Comparison of ENCODE assay signal across 8 cellular contexts in the genomic region with DNA sequence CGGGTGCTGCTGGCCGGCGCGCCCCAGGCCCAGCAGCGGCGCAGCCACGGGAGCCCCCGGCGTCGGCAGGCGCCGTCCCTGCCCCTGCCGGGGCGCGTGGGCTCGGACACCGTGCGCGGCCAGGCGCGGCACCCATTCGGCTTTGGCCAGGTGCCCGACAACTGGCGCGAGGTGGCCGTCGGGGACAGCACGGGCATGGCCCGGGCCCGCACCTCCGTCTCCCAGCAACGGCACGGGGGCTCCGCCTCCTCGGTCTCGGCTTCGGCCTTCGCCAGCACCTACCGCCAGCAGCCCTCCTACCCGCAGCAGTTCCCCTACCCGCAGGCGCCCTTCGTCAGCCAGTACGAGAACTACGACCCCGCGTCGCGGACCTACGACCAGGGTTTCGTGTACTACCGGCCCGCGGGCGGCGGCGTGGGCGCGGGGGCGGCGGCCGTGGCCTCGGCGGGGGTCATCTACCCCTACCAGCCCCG. TPM values are rescaled to one million over a fixed set of nuclear protein-coding genes. Genes with fewer than 3 reads are reported as not detected.
DNase-seq lines count a peak whose midpoint lies in the region; ATAC-seq and TF ChIP-seq lines count a peak whose summit lies in the region.

No MANE protein-coding gene starts in this region.

- no peaks in the 10 kb centered on the region for H3K36me3 ChIP-seq in SK-N-SH (replicated peaks in 1 of 2; ENCODE audit: control insufficient read depth in 1 of 2, insufficient read depth in 2 of 2, low read length in 1 of 2)
- H3K36me3 ChIP-seq in right lobe of liver, result no peaks in the 10 kb centered on the region

- H3K27ac ChIP-seq in SK-N-SH (ENCODE audit: low read depth in 2 of 2, low read length in 1 of 2), result peak overlapping the region in 1 of 2 experiments; percentile 98; a peak in 3 of 4 replicates
- no peak overlapping the region for H3K27ac ChIP-seq in right lobe of liver

- peaks cover 80% of the 10 kb centered on the region for H3K4me1 Mint-ChIP-seq in chondrocyte (ENCODE audit: low read depth)
- peaks cover 65% of the 10 kb centered on the region for H3K4me1 Mint-ChIP-seq in stimulated activated effector memory CD8-positive, alpha-beta T cell treated with anti-CD3 and anti-CD28 coated beads, Interleukin-12 subunit alpha, Interleukin-12 subunit beta, amount 100 ng/mL, for 72 hours

- H3K27me3 Mint-ChIP-seq in chondrocyte (ENCODE audit: low read depth), result no peaks in the 10 kb centered on the region

- no peak overlapping the region for H3K27ac Mint-ChIP-seq in chondrocyte (ENCODE audit: unreplicated experiment)
- peak overlapping the region; percentile 60 for H3K27ac Mint-ChIP-seq in stimulated activated effector memory CD8-positive, alpha-beta T cell treated with anti-CD3 and anti-CD28 coated beads, Interleukin-12 subunit alpha, Interleukin-12 subunit beta, amount 100 ng/mL, for 72 hours

- CTCF ChIA-PET in SK-N-SH (lab: Yijun Ruan, JAX), result interaction anchor here (0.9 to 1.8 kb wide), 7 partner anchors 9 to 222 kb away, joined by 3 to 5 read pairs (median 4); no protein-coding TSS in a partner anchor

- peaks cover 32 to 62% of the 10 kb centered on the region in 2 experiments; a peak in 3 of 4 replicates for H3K4me1 ChIP-seq in SK-N-SH (ENCODE audit: control insufficient read depth in 1 of 2, insufficient read depth in 2 of 2, low read depth in 1 of 2, low read length in 1 of 2)
- H3K4me1 ChIP-seq in right lobe of liver, result no peaks in the 10 kb centered on the region

- H3K4me3 ChIP-seq in SK-N-SH (ENCODE audit: low read depth in 2 of 2, low read length in 1 of 2) (peak overlapping the region; percentile 49 to 62), right lobe of liver (peak overlapping the region; percentile 28 to 38 (median 34))

- H3K27me3 ChIP-seq in SK-N-SH (ENCODE audit: insufficient read depth), result no peaks in the 10 kb centered on the region
- peaks cover 0 to 7% of the 10 kb centered on the region in 2 donors for H3K27me3 ChIP-seq in right lobe of liver

- no peak for TF ChIP-seq POLR2A in right lobe of liver (IDR thresholded peaks at IDR 0.05)

- POLR2A ChIA-PET in SK-N-SH (lab: Yijun Ruan, JAX), result no interaction called here

- DNase-seq in SK-N-SH (no peak), T-helper 9 cell (peak; percentile 38), chondrocyte (ENCODE audit: low spot score) (no peak), right lobe of liver (peak in 2 of 3 donors; percentile 53 to 69), T1000 (lab: John Stamatoyannopoulos, UW) (no peak)
- DNase-seq in stimulated activated effector memory CD8-positive, alpha-beta T cell treated with anti-CD3 and anti-CD28 coated beads, Interleukin-12 subunit alpha, Interleukin-12 subunit beta, amount 100 ng/mL, for 72 hours (ENCODE audit: low spot score in 2 of 2), result peak in 1 of 2 donors; percentile 76

- ATAC-seq in SK-N-SH treated with all-trans-retinoic acid at 6 μM for 48 hours (no peak), right lobe of liver (peak in 3 of 4 donors; percentile 6 to 22 (median 20)), HG03571 (IDR thresholded peaks at IDR 0.05; ENCODE audit: unreplicated experiment) (no peak)
- ATAC-seq in stimulated activated effector memory CD8-positive, alpha-beta T cell treated with anti-CD3 and anti-CD28 coated beads, Interleukin-12 subunit alpha, Interleukin-12 subunit beta, amount 100 ng/mL, for 72 hours, result peak; percentile 22

- peak overlapping the region; percentile 80 for H3K4me3 Mint-ChIP-seq in chondrocyte (ENCODE audit: unreplicated experiment)
- H3K4me3 Mint-ChIP-seq in stimulated activated effector memory CD8-positive, alpha-beta T cell treated with anti-CD3 and anti-CD28 coated beads, Interleukin-12 subunit alpha, Interleukin-12 subunit beta, amount 100 ng/mL, for 72 hours, result peak overlapping the region; percentile 74

- H3F3A ChIP-seq in SK-N-SH (replicated peaks; ENCODE audit: insufficient read depth), result peaks cover 30% of the 10 kb centered on the region

- H4K20me1 ChIP-seq in SK-N-SH (ENCODE audit: insufficient read depth), result no peaks in the 10 kb centered on the region

- no peak for TF ChIP-seq RAD21 in SK-N-SH (IDR thresholded peaks at IDR 0.05; ENCODE audit: low read length)

- no peak for TF ChIP-seq CTCF in SK-N-SH (IDR thresholded peaks at IDR 0.05)
- no peak for TF ChIP-seq CTCF in chondrocyte (IDR thresholded peaks at IDR 0.05)
- no peak for TF ChIP-seq CTCF in right lobe of liver (IDR thresholded peaks at IDR 0.05)

- H3K9me2 ChIP-seq in SK-N-SH, result no peaks in the 10 kb centered on the region

- intact Hi-C loops in right lobe of liver (cut with DNase I), result no loop called here

- no peaks in the 10 kb centered on the region for H3K9me3 ChIP-seq in SK-N-SH
- no peaks in the 10 kb centered on the region for H3K9me3 ChIP-seq in right lobe of liver

- peak overlapping the region; percentile 73 for H3K9ac ChIP-seq in SK-N-SH

- H3K79me2 ChIP-seq in SK-N-SH (ENCODE audit: insufficient read depth), result peaks cover 71% of the 10 kb centered on the region

- 48% methylated on average over 22 of the region's 65 CpGs for WGBS in SK-N-SH (ENCODE audit: low lambda C conversion rate)
- WGBS in right lobe of liver (ENCODE audit: insufficient coverage, low coverage, low lambda C conversion rate, missing lambda C conversion rate), result no CpG with 5 or more reads among the region's 65 CpGs

- no peak for TF ChIP-seq EP300 in SK-N-SH (IDR thresholded peaks at IDR 0.05; ENCODE audit: borderline replicate concordance in 1 of 2, low read depth in 1 of 2, low read length in 1 of 2)

- H3K9me3 Mint-ChIP-seq in chondrocyte (ENCODE audit: low read depth), result no peaks in the 10 kb centered on the region
- no peaks in the 10 kb centered on the region for H3K9me3 Mint-ChIP-seq in stimulated activated effector memory CD8-positive, alpha-beta T cell treated with anti-CD3 and anti-CD28 coated beads, Interleukin-12 subunit alpha, Interleukin-12 subunit beta, amount 100 ng/mL, for 72 hours

- peaks cover 5% of the 10 kb centered on the region for H3K36me3 Mint-ChIP-seq in chondrocyte (ENCODE audit: low read depth)
- no peaks in the 10 kb centered on the region for H3K36me3 Mint-ChIP-seq in stimulated activated effector memory CD8-positive, alpha-beta T cell treated with anti-CD3 and anti-CD28 coated beads, Interleukin-12 subunit alpha, Interleukin-12 subunit beta, amount 100 ng/mL, for 72 hours

- H2AFZ ChIP-seq in SK-N-SH (ENCODE audit: low read depth), result no peak overlapping the region

- peak overlapping the region; percentile 82 for H3K4me2 ChIP-seq in SK-N-SH

TF ChIP-seq in SK-N-SH, 30 proteins besides CTCF, POLR2A, EP300 and RAD21 (continues in another document):
- TF ChIP-seq MAX (IDR thresholded peaks at IDR 0.05; ENCODE audit: low read depth) (no peak), GABPA (IDR thresholded peaks at IDR 0.05; ENCODE audit: low read depth) (no peak), ELF1 (IDR thresholded peaks at IDR 0.05) (no peak), YY1 (IDR thresholded peaks at IDR 0.05; ENCODE audit: low read depth) (no peak), USF1 (IDR thresholded peaks at IDR 0.05; ENCODE audit: borderline replicate concordance, low read depth) (no peak), MXI1 (IDR thresholded peaks at IDR 0.05; ENCODE audit: low read depth, low read length) (no peak), RXRA (IDR thresholded peaks at IDR 0.05; ENCODE audit: borderline replicate concordance, low read depth) (no peak), FOXM1 (IDR thresholded peaks at IDR 0.05; ENCODE audit: low read depth) (no peak)

TF ChIP-seq in SK-N-SH treated with all-trans-retinoic acid at 6 μM for 48 hours, 23 proteins besides CTCF, POLR2A, EP300 and RAD21 (continues in another document):
- TF ChIP-seq TOX (CRISPR knock-in tag; IDR thresholded peaks at IDR 0.05; ENCODE audit: borderline replicate concordance), result no peak
- no peak for TF ChIP-seq SNAI2 (CRISPR knock-in tag; IDR thresholded peaks at IDR 0.05)
- TF ChIP-seq, protein P1, sequence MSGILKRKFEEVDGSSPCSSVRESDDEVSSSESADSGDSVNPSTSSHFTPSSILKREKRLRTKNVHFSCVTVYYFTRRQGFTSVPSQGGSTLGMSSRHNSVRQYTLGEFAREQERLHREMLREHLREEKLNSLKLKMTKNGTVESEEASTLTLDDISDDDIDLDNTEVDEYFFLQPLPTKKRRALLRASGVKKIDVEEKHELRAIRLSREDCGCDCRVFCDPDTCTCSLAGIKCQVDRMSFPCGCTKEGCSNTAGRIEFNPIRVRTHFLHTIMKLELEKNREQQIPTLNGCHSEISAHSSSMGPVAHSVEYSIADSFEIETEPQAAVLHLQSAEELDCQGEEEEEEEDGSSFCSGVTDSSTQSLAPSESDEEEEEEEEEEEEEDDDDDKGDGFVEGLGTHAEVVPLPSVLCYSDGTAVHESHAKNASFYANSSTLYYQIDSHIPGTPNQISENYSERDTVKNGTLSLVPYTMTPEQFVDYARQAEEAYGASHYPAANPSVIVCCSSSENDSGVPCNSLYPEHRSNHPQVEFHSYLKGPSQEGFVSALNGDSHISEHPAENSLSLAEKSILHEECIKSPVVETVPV (CRISPR knock-in tag; IDR thresholded peaks at IDR 0.05), result no peak

RNA-seq across cellular contexts. Expression of gene LOXL1, which starts 0.8 kb away (rescaled TPM):
- polyA plus RNA-seq in SK-N-SH (2012; rRNA removed), result 37.5 and 50.3 TPM in 2 replicates
- 36.5 and 50.1 TPM in 2 replicates for polyA plus RNA-seq in SK-N-SH (2012; cell fraction: cytosol; rRNA removed)
- polyA plus RNA-seq in SK-N-SH (2012; cell fraction: nucleus; rRNA removed), result 52.4 and 60.2 TPM in 2 replicates
- 428 to 446 TPM (median 444 TPM) in 3 replicates for total RNA-seq in chondrocyte
- total RNA-seq in right lobe of liver, result 1 to 10 TPM in 3 of 6 experiments, under 1 TPM in 3; 0.29 to 2.3 (median 0.83) TPM

RNA-seq across cellular contexts. Expression of gene TBC1D21, which starts 53.7 kb away (rescaled TPM):
- not detected in 2 replicates for polyA plus RNA-seq in SK-N-SH (2012; rRNA removed)
- polyA plus RNA-seq in SK-N-SH (2012; cell fraction: cytosol; rRNA removed), result not detected in 2 replicates
- not detected in 2 replicates for polyA plus RNA-seq in SK-N-SH (2012; cell fraction: nucleus; rRNA removed)
- total RNA-seq in chondrocyte (not detected in 3 replicates), right lobe of liver (not detected)

Comparison
In these comparisons a context has a peak if more than half of its experiments do, and no peak if none do; other contexts are left out.
1. DNase-seq: peak in T-helper 9 cell (single experiment) and right lobe of liver (2 of 3); none in SK-N-SH (single experiment), chondrocyte (single experiment) and T1000 (single experiment).
2. ATAC-seq: peak in right lobe of liver (3 of 4) and stimulated activated effector memory CD8-positive, alpha-beta T cell treated with anti-CD3 and anti-CD28 coated beads, Interleukin-12 subunit alpha, Interleukin-12 subunit beta, amount 100 ng/mL, for 72 hours (single experiment); none in SK-N-SH treated with all-trans-retinoic acid at 6 μM for 48 hours (single experiment) and HG03571 (single experiment).
3. RNA of gene LOXL1, which starts 0.8 kb away (total RNA-seq): 428 to 446 TPM in chondrocyte; 0.29 to 2.3 TPM in right lobe of liver; every median in the first group is over 100 times any median in the second.